In genomic region chrY:7310482-7311269, GRCh38 we compare ENCODE assay signal across 11 cellular contexts.
DNase-seq lines count a peak whose midpoint lies in the region; ATAC-seq, FAIRE-seq and TF ChIP-seq lines count a peak whose summit lies in the region.
"Had no signal": no experiment of that assay in that cellular context is flagged by ENCODE, and none has a peak within 500 bp of the region (broad histone marks: within the 10 kb centered on the region; RNA-seq: fewer than 3 reads in every experiment).

No MANE protein-coding gene starts in this region.

- H3K4me1 Mint-ChIP-seq in T-helper 17 cell (peaks cover 29% of the 10 kb centered on the region), astrocyte (ENCODE audit: low read depth, unreplicated experiment) (peaks cover 5% of the 10 kb centered on the region)

- no peaks in the 10 kb centered on the region for H3K9me3 Mint-ChIP-seq in astrocyte (ENCODE audit: unreplicated experiment)

- H3K27ac ChIP-seq in astrocyte (ENCODE audit: low read depth, low read length), result no peak overlapping the region
- H3K27ac ChIP-seq: skin epidermis had no signal

- H3K27ac Mint-ChIP-seq in T-helper 17 cell (peak overlapping the region; percentile 74), astrocyte (ENCODE audit: unreplicated experiment) (peak overlapping the region; percentile 54)

- H2AFZ ChIP-seq in astrocyte (ENCODE audit: low read depth, low read length), result no peak overlapping the region

- no peak overlapping the region for H3K4me2 ChIP-seq in astrocyte (ENCODE audit: low read length)

- H3K4me1 ChIP-seq in astrocyte (ENCODE audit: insufficient read depth, low read length), result no peaks in the 10 kb centered on the region

- H3K27me3 Mint-ChIP-seq in T-helper 17 cell (no peaks in the 10 kb centered on the region), astrocyte (ENCODE audit: low read depth, unreplicated experiment) (no peaks in the 10 kb centered on the region)

- ATAC-seq in GM19397 (IDR thresholded peaks at IDR 0.05; ENCODE audit: unreplicated experiment) (peak; percentile 73), T-helper 17 cell (peak; percentile 100), GM21390 (IDR thresholded peaks at IDR 0.05; ENCODE audit: unreplicated experiment) (no peak)

- H3K9me3 ChIP-seq in T-helper 17 cell (ENCODE audit: control insufficient read depth, low read length, poor library complexity, severe bottlenecking), result no peaks in the 10 kb centered on the region
- no peaks in the 10 kb centered on the region for H3K9me3 ChIP-seq in astrocyte (ENCODE audit: insufficient read depth, low read depth, low read length)

- peaks cover 42% of the 10 kb centered on the region for H4K20me1 ChIP-seq in astrocyte (ENCODE audit: insufficient read depth, low read length)

- no peaks in the 10 kb centered on the region for H3K36me3 ChIP-seq in astrocyte (ENCODE audit: insufficient read depth, low read length)

- peaks cover 72% of the 10 kb centered on the region for H3K79me2 ChIP-seq in astrocyte (ENCODE audit: insufficient read depth, low read length)

- DNase-seq in T-helper 17 cell (peak; percentile 22 to 53 (median 39)), astrocyte (ENCODE audit: low read depth) (no peak), cerebellum (ENCODE audit: low spot score) (no peak), cortex of kidney (lab: John Stamatoyannopoulos, UW) (no peak), hypothalamus (lab: John Stamatoyannopoulos, UW) (no peak)
- peak; percentile 26 to 45 for DNase-seq in stimulated activated CD4-positive, alpha-beta T cell treated with anti-CD3 and anti-CD28 coated beads, Interleukin-4, amount 100 ng/mL, for 48 hours (ENCODE audit: low read depth in 2 of 2)
- DNase-seq: GDM1, NCI-H1930 had no signal

- H3K27me3 ChIP-seq in astrocyte (ENCODE audit: insufficient read depth, low read length), result no peaks in the 10 kb centered on the region

- no peak overlapping the region for H3K9ac ChIP-seq in astrocyte (ENCODE audit: low read length)

- no peak for FAIRE-seq in astrocyte (lab: Jason Lieb, UNC)

- TF ChIP-seq CTCF in astrocyte (IDR thresholded peaks at IDR 0.05; ENCODE audit: insufficient read depth, low read depth, low read length), result no peak

- H3K4me3 ChIP-seq in astrocyte (ENCODE audit: insufficient read depth, low read depth, low read length), result no peak overlapping the region
- H3K4me3 ChIP-seq: skin epidermis had no signal

- H3K4me3 Mint-ChIP-seq in T-helper 17 cell, result peak overlapping the region; percentile 13
- H3K4me3 Mint-ChIP-seq in astrocyte (ENCODE audit: unreplicated experiment), result no peak overlapping the region

- H3K36me3 Mint-ChIP-seq in T-helper 17 cell (ENCODE audit: low read depth) (peaks cover 3% of the 10 kb centered on the region), astrocyte (ENCODE audit: low read depth, unreplicated experiment) (peaks cover 8% of the 10 kb centered on the region)

Comparison
In these comparisons a context has a peak if more than half of its experiments do, and no peak if none do; other contexts are left out.
1. DNase-seq: peak in T-helper 17 cell (3 of 3) and stimulated activated CD4-positive, alpha-beta T cell treated with anti-CD3 and anti-CD28 coated beads, Interleukin-4, amount 100 ng/mL, for 48 hours (2 of 2); none in astrocyte (single experiment), cerebellum (single experiment), cortex of kidney (single experiment) and hypothalamus (0 of 51).